8 cellular contexts compared by ENCODE assay signal in the genomic region with DNA sequence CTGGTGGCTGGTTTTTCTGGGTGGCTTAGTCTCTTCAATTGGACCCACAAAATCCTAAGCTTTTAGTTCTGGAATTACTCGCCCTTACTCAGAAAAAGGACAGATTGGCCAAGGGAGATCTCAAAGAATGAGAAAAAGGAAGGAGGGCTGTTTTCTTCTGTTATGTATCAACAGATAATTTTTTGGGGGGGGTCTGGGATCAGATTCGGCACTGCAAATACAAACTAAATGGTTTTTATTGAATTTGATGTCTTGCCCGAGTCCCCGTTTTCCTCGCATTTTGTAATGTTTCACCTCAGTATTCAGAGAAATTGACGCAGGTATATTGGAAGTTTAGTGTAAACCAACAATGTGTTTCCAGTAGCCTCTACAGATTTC. TPM values are rescaled to one million over a fixed set of nuclear protein-coding genes. Genes with fewer than 3 reads are reported as not detected.
DNase-seq lines count a peak whose midpoint lies in the region; ATAC-seq and TF ChIP-seq lines count a peak whose summit lies in the region.

No MANE protein-coding gene starts in this region.

- no peak for DNase-seq in BE2C
- DNase-seq in Karpas-422, result no peak
- no peak for DNase-seq in natural killer cell
- DNase-seq in SK-N-DZ (ENCODE audit: low spot score), result no peak
- DNase-seq in GF-D8 (lab: John Stamatoyannopoulos, UW), result no peak

- peak overlapping the region; percentile 94 for H3K9ac ChIP-seq in Karpas-422 (ENCODE audit: low read length)

- peaks cover 31% of the 10 kb centered on the region for H3K4me1 Mint-ChIP-seq in dendritic cell treated with granulocyte-macrophage colony-stimulating factor and Interleukin-4, amounts not matched to agents 40 ng/mL and 50 ng/mL, for 4 days (ENCODE audit: low read depth)
- peaks cover 36 to 38% of the 10 kb centered on the region in 2 donors for H3K4me1 Mint-ChIP-seq in natural killer cell

- H3K9me3 Mint-ChIP-seq in dendritic cell treated with granulocyte-macrophage colony-stimulating factor and Interleukin-4, amounts not matched to agents 40 ng/mL and 50 ng/mL, for 4 days, result no peaks in the 10 kb centered on the region
- H3K9me3 Mint-ChIP-seq in natural killer cell, result no peaks in the 10 kb centered on the region

- no peak overlapping the region for H2AFZ ChIP-seq in Karpas-422 (ENCODE audit: low read length)

- H3K9me2 ChIP-seq in Karpas-422 (replicated peaks; ENCODE audit: insufficient read depth, low read length), result no peaks in the 10 kb centered on the region; the same call in 1 of the 2 replicates

- H3K4me1 ChIP-seq in BE2C (no peaks in the 10 kb centered on the region), Karpas-422 (ENCODE audit: low read length) (peaks cover 18% of the 10 kb centered on the region)

- intact Hi-C loops in dendritic cell treated with granulocyte-macrophage colony-stimulating factor and Interleukin-4, amounts not matched to agents 40 ng/mL and 50 ng/mL, for 4 days (cut with micrococcal nuclease), result loop anchor here (2.0 to 5.0 kb wide), 3 partner anchors 16 to 111 kb away; a partner anchor contains a TSS
- intact Hi-C loops in natural killer cell (cut with micrococcal nuclease), result loop anchor here (5.0 kb wide), 1 partner anchor 79 kb away; a partner anchor contains a TSS

- peaks cover 2% of the 10 kb centered on the region for H3K27me3 Mint-ChIP-seq in dendritic cell treated with granulocyte-macrophage colony-stimulating factor and Interleukin-4, amounts not matched to agents 40 ng/mL and 50 ng/mL, for 4 days
- H3K27me3 Mint-ChIP-seq in natural killer cell (ENCODE audit: low read depth in 2 of 2), result peaks cover 0 to 5% of the 10 kb centered on the region in 2 donors

- TF ChIP-seq CTCF in BE2C (IDR thresholded peaks at IDR 0.05; ENCODE audit: low read depth, low read length) (no peak), natural killer cell (IDR thresholded peaks at IDR 0.05) (no peak)

- H3K36me3 Mint-ChIP-seq in dendritic cell treated with granulocyte-macrophage colony-stimulating factor and Interleukin-4, amounts not matched to agents 40 ng/mL and 50 ng/mL, for 4 days (ENCODE audit: low read depth), result peaks cover 41% of the 10 kb centered on the region
- peaks cover 6% of the 10 kb centered on the region for H3K36me3 Mint-ChIP-seq in natural killer cell

- peaks cover 58% of the 10 kb centered on the region for H3K79me2 ChIP-seq in Karpas-422 (ENCODE audit: low read length)

- peak overlapping the region; percentile 94 for H3K4me2 ChIP-seq in Karpas-422 (ENCODE audit: low read depth, low read length, poor library complexity, severe bottlenecking)

- H3K27me3 ChIP-seq in BE2C (no peaks in the 10 kb centered on the region), Karpas-422 (ENCODE audit: low read length) (no peaks in the 10 kb centered on the region)

- ATAC-seq in natural killer cell, result no peak
- ATAC-seq in GM21786 (IDR thresholded peaks at IDR 0.05; ENCODE audit: unreplicated experiment), result no peak
- no peak for ATAC-seq in esophagus mucosa

- H3K4me3 ChIP-seq in BE2C (ENCODE audit: low read depth, low read length) (peak overlapping the region; percentile 77), Karpas-422 (ENCODE audit: low read length) (peak overlapping the region; percentile 95)

- peaks cover 15% of the 10 kb centered on the region for H3K36me3 ChIP-seq in BE2C
- peaks cover 19% of the 10 kb centered on the region for H3K36me3 ChIP-seq in Karpas-422 (ENCODE audit: insufficient read depth, low read length)

- peak overlapping the region; percentile 62 for H3K27ac ChIP-seq in Karpas-422 (ENCODE audit: low read length)

- H3K9me3 ChIP-seq in BE2C (no peaks in the 10 kb centered on the region), Karpas-422 (ENCODE audit: low read length) (no peaks in the 10 kb centered on the region)

- H3K27ac Mint-ChIP-seq in dendritic cell treated with granulocyte-macrophage colony-stimulating factor and Interleukin-4, amounts not matched to agents 40 ng/mL and 50 ng/mL, for 4 days, result peak overlapping the region; percentile 94
- peak overlapping the region; percentile 98 to 99 for H3K27ac Mint-ChIP-seq in natural killer cell

- H4K20me1 ChIP-seq in Karpas-422 (ENCODE audit: insufficient read depth, low read depth, low read length), result no peaks in the 10 kb centered on the region

- H3K4me3 Mint-ChIP-seq in dendritic cell treated with granulocyte-macrophage colony-stimulating factor and Interleukin-4, amounts not matched to agents 40 ng/mL and 50 ng/mL, for 4 days, result peak overlapping the region; percentile 88
- peak overlapping the region; percentile 93 for H3K4me3 Mint-ChIP-seq in natural killer cell

RNA-seq across cellular contexts. Expression of a gene that starts 0.8 kb away (rescaled TPM):
- 13.7 TPM for polyA plus RNA-seq in BE2C (2012; ENCODE audit: insufficient read depth, insufficient read length, low read depth)
- 18.5 and 95.3 TPM in 2 replicates for total RNA-seq in Karpas-422 (2014; rRNA removed; shearing (Covaris generic); ENCODE audit: low replicate concordance)
- total RNA-seq in natural killer cell, result 10 to 100 TPM; 17.9 to 34.9 (median 18.1) TPM
- polyA plus RNA-seq in SK-N-DZ (2014; cell fraction: cytosol; rRNA removed), result 16.0 and 17.3 TPM in 2 replicates
- polyA plus RNA-seq in SK-N-DZ (2014; cell fraction: nucleus; rRNA removed), result 9.2 and 10.8 TPM in 2 replicates
- total RNA-seq in esophagus mucosa, result 22.3 TPM

RNA-seq across cellular contexts. Expression of a gene that starts 13.8 kb away (rescaled TPM):
- 1.5 TPM for polyA plus RNA-seq in BE2C (2012; ENCODE audit: insufficient read depth, insufficient read length, low read depth)
- total RNA-seq in Karpas-422 (2014; rRNA removed; shearing (Covaris generic); ENCODE audit: low replicate concordance), result 0.51 and 1.6 TPM in 2 replicates
- total RNA-seq in natural killer cell (under 1 TPM; 0.30 to 0.54 (median 0.36) TPM), esophagus mucosa (0.08 TPM)
- polyA plus RNA-seq in SK-N-DZ (2014; cell fraction: cytosol; rRNA removed), result not detected in 2 replicates
- polyA plus RNA-seq in SK-N-DZ (2014; cell fraction: nucleus; rRNA removed), result 0.08 TPM in 1 of 2 replicates, not detected in the other
